9 cellular contexts compared by ENCODE assay signal in the genomic region with DNA sequence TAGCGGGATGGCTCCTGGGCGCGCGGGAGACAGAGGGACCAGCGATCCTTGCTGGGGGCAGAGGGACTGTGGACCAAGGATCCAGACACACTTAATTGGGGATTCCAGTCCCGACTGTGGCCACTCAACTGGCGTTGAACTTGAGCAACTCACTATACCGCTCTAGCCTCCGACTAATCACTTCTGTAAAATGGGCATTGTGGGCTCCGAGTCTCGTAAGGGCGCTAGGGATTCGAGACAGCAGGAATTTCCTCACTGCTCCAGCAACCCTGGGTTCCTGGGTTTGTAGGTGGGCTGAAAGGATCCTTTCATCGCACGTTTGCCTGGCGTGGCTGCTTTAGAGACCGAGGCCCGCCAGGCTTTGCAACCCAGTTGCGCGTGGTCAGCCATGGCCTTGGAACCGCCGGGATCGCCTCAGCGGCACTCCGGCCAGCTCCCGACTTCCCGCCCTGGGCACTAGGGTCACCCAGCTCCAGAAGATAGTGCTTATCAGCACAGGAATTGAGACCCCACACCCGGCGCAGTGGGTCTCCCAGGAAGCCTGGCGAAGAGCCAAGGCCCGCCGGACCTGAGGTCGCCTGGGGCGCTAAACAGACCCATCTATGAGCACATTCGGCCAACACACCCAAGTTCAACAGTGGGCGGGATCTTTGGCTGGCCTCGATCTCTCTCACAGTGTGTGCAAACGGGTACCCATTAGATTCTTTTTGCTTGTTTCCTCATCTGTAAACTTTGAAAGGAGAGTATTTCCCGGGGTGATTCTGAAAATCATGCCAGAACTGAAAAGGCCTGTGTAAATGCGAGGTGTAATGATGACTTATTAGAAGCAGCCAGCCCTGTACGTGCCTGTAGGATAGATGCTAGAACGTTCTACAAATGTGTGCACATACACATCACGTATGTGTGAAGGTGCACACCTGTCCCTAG. TPM values are rescaled to one million over a fixed set of nuclear protein-coding genes. Genes with fewer than 3 reads are reported as not detected.
DNase-seq lines count a peak whose midpoint lies in the region; ATAC-seq, FAIRE-seq and TF ChIP-seq lines count a peak whose summit lies in the region.
"Had no signal": no experiment of that assay in that cellular context is flagged by ENCODE, and none has a peak within 500 bp of the region (broad histone marks: within the 10 kb centered on the region; RNA-seq: fewer than 3 reads in every experiment).

No MANE protein-coding gene starts in this region.

- H4K20me1 ChIP-seq in GM23248 (ENCODE audit: insufficient read depth) (no peaks in the 10 kb centered on the region), PC-3 (ENCODE audit: low read length) (no peaks in the 10 kb centered on the region)

- no peak for TF ChIP-seq CTCF in PC-3 (conservative IDR thresholded peaks at IDR 0.05; ENCODE audit: low read depth, low read length)
- no peak for TF ChIP-seq CTCF in fibroblast of mammary gland (conservative IDR thresholded peaks at IDR 0.05; ENCODE audit: control insufficient read depth, insufficient read depth, low read depth, low read length)
- no peak for TF ChIP-seq CTCF in psoas muscle (IDR thresholded peaks at IDR 0.05)

- H3K27me3 ChIP-seq in GM23248 (replicated peaks; ENCODE audit: insufficient read depth) (peaks cover 35% of the 10 kb centered on the region), PC-3 (ENCODE audit: low read length) (no peaks in the 10 kb centered on the region), psoas muscle (ENCODE audit: insufficient read depth in 3 of 3, low read length in 2 of 3) (peaks cover 0 to 64% (median 31%) of the 10 kb centered on the region in 3 donors)

- H3K79me2 ChIP-seq in GM23248 (ENCODE audit: insufficient read depth) (no peaks in the 10 kb centered on the region), PC-3 (ENCODE audit: low read length) (no peaks in the 10 kb centered on the region)

- POLR2A ChIA-PET in PC-3 (lab: Charles Lee; ENCODE audit: unreplicated experiment), result no interaction called here

- FAIRE-seq in frontal cortex (lab: Jason Lieb, UNC), result no peak

- in situ Hi-C loops in GM23248 (cut with MboI), result loop anchor here (10.0 kb wide), 1 partner anchor 398 kb away; no protein-coding TSS in a partner anchor

- peak overlapping the region; percentile 72 for H2AFZ ChIP-seq in GM23248
- H2AFZ ChIP-seq in PC-3 (ENCODE audit: low read length), result peak overlapping the region; percentile 94; the same call in 1 of the 2 replicates

- H3K4me2 ChIP-seq in GM23248 (ENCODE audit: unreplicated experiment) (peak overlapping the region; percentile 100), PC-3 (ENCODE audit: low read length) (peak overlapping the region; percentile 84; the same call in 1 of the 2 replicates)

- CTCF ChIA-PET in PC-3 (lab: Charles Lee), result interaction anchor here (0.8 to 1.4 kb wide), 4 partner anchors 16 to 417 kb away, joined by 3 to 12 read pairs (median 6); a partner anchor contains a TSS

- H3K9me2 ChIP-seq in GM23248 (ENCODE audit: insufficient read depth), result no peaks in the 10 kb centered on the region
- no peaks in the 10 kb centered on the region for H3K9me2 ChIP-seq in PC-3 (replicated peaks; ENCODE audit: low read length)

- H3K36me3 ChIP-seq in GM23248 (ENCODE audit: low read depth) (no peaks in the 10 kb centered on the region), PC-3 (ENCODE audit: low read depth, low read length) (no peaks in the 10 kb centered on the region), psoas muscle (ENCODE audit: insufficient read depth in 1 of 2, low read depth in 1 of 2) (no peaks in the 10 kb centered on the region)

- no TSS peak for BruUV-seq in PC-3 (replicated peaks; lab: Mats Ljungman, UMichigan)

- H3K9me3 ChIP-seq in GM23248 (ENCODE audit: low read depth) (no peaks in the 10 kb centered on the region), PC-3 (ENCODE audit: low read length) (no peaks in the 10 kb centered on the region), psoas muscle (no peaks in the 10 kb centered on the region)

- 15 to 18% methylated on average over 42 to 43 of the region's 43 CpGs for WGBS in GM23248 (ENCODE audit: low coverage in 1 of 2, low lambda C conversion rate in 2 of 2, missing lambda C conversion rate in 2 of 2), 2 experiments
- WGBS in psoas muscle, 3 donors, result 16 to 23% (median 22%) methylated on average over 43 of the region's 43 CpGs

- H3F3A ChIP-seq in GM23248 (ENCODE audit: insufficient read depth), result no peaks in the 10 kb centered on the region
- H3F3A ChIP-seq in PC-3 (ENCODE audit: low read length, unreplicated experiment), result no peaks in the 10 kb centered on the region

- H3K9ac ChIP-seq in GM23248 (no peak overlapping the region), PC-3 (ENCODE audit: low read length) (no peak overlapping the region)

- ATAC-seq in PC-3 (no peak), psoas muscle (peak in 2 of 4 donors; percentile 15 to 35), HG02798 (IDR thresholded peaks at IDR 0.05; ENCODE audit: poor library complexity, unreplicated experiment) (no peak)

- H3K4me1 ChIP-seq in GM23248 (ENCODE audit: insufficient read depth) (0 out of 2 replicates have a peak, but pooled peaks cover 8% of the 10 kb centered on the region), PC-3 (ENCODE audit: insufficient read depth, low read length) (peaks cover 4% of the 10 kb centered on the region; the same call in 1 of the 2 replicates), psoas muscle (peaks cover 36% of the 10 kb centered on the region)

- H3K27ac ChIP-seq in GM23248, result no peak overlapping the region
- no peak overlapping the region for H3K27ac ChIP-seq in PC-3 (ENCODE audit: low read length)
- no peak overlapping the region for H3K27ac ChIP-seq in psoas muscle

- peak overlapping the region; percentile 71 for H3K4me3 ChIP-seq in GM23248
- H3K4me3 ChIP-seq in PC-3 (ENCODE audit: low read length), result no peak overlapping the region; the same call in 1 of the 2 replicates
- H3K4me3 ChIP-seq in fibroblast of mammary gland (ENCODE audit: control insufficient read depth, low read depth, low read length), result peak overlapping the region; percentile 10
- peak overlapping the region; percentile 66 for H3K4me3 ChIP-seq in psoas muscle

- DNase-seq in GM23248, result peak; percentile 37
- no peak for DNase-seq in PC-3
- no peak for DNase-seq in fibroblast of mammary gland (ENCODE audit: low read depth)
- DNase-seq in psoas muscle, result peak in 1 of 2 donors; percentile 54
- no peak for DNase-seq in NCI-H1694 (lab: John Stamatoyannopoulos, UW)
- no peak for DNase-seq in HT-29 (ENCODE audit: low spot score)
- DNase-seq in frontal cortex (ENCODE audit: low spot score in 2 of 2), result no peak

- intact Hi-C loops in PC-3 (cut with micrococcal nuclease) (loop anchor here (5.0 to 10.0 kb wide), 2 partner anchors 98 to 390 kb away; no protein-coding TSS in a partner anchor), psoas muscle (cut with DNase I) (loop anchor here in 1 of 2 donors (5.0 kb wide), 1 partner anchor 390 kb away; no protein-coding TSS in a partner anchor)

RNA-seq across cellular contexts. Expression of a gene that starts 9.9 kb away (rescaled TPM):
- 3.6 and 3.7 TPM in 2 replicates for total RNA-seq in GM23248 (2014; rRNA removed; shearing (Covaris generic))
- polyA plus RNA-seq in GM23248 (2016; fragmentation: Nextera tagmentation; extraction: Ambion mirVana) (0.71 and 0.85 TPM in 2 replicates), psoas muscle (under 1 TPM in 2 of 3 donors, not detected in 1; 0.01 to 0.05 TPM)
- total RNA-seq in PC-3 (2014; rRNA removed) (not detected in 2 replicates), psoas muscle (under 1 TPM in 2 of 4 donors, not detected in 2; 0.38 to 0.39 TPM), frontal cortex (under 0.01 TPM)
- not detected in 2 replicates for total RNA-seq in HT-29 (2014; rRNA removed; shearing (Covaris generic))
- total RNA-seq: mononuclear cell had no signal

RNA-seq across cellular contexts. Expression of a gene that starts 10.0 kb away (rescaled TPM):
- 0.54 and 2.5 TPM in 2 replicates for total RNA-seq in GM23248 (2014; rRNA removed; shearing (Covaris generic))
- 1.2 and 1.5 TPM in 2 replicates for polyA plus RNA-seq in GM23248 (2016; fragmentation: Nextera tagmentation; extraction: Ambion mirVana)
- 0.17 TPM in 1 of 2 replicates, not detected in the other for total RNA-seq in PC-3 (2014; rRNA removed)
- under 1 TPM in 1 of 4 donors, not detected in 3; 0.14 TPM for total RNA-seq in psoas muscle
- under 1 TPM in 1 of 3 donors, not detected in 2; 0.06 TPM for polyA plus RNA-seq in psoas muscle
- not detected in 2 replicates for total RNA-seq in HT-29 (2014; rRNA removed; shearing (Covaris generic))
- 0.41 TPM for total RNA-seq in frontal cortex
